Comparison of ENCODE assay signal across 8 cellular contexts in the genomic region with DNA sequence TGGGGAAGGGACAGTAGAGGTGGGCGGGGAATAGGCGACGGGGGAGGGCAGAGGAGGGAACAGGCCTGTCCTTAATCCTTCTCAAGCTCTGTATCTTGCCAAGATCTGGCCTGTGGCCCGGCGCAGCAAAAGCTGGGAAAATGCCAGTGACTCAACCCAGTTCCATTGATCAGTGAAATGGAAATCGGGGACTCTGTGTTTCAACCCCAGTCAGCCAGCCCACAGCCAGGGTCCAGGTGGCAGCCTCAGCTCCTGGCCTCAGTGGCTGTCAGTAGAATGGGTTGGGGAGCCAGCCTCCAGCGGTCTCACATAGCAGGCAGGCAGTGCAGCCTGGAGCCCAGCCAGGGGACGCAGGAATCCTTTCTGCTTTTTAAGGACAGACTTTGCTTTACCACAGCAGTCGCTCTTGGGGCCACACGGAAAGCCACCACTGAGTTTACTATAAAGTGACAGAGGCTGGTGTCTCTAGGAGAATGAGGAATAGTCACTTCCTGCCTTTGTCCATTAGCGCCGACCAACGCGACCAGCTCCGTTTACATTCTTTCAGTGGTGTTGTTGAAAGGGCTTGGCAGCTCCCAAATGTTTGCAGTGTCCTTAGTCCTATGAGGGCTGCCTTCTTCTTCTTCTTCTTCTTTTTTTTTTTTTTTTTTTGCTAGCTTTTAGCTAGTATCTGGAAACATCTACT.
A peak's percentile ranks its signal among the peaks of the same experiment; 100 is the strongest.
DNase-seq lines count a peak whose midpoint lies in the region; ATAC-seq and TF ChIP-seq lines count a peak whose summit lies in the region.

No MANE protein-coding gene starts in this region.

- TF ChIP-seq CTCF in MCF 10A (IDR thresholded peaks at IDR 0.05; ENCODE audit: unreplicated experiment) = no peak
- TF ChIP-seq CTCF in left lung (IDR thresholded peaks at IDR 0.05) = no peak
- no peak for TF ChIP-seq CTCF in suprapubic skin (IDR thresholded peaks at IDR 0.05)

- H3K9me3 ChIP-seq in left lung (no peaks in the 10 kb centered on the region), suprapubic skin (no peaks in the 10 kb centered on the region)

- no peaks in the 10 kb centered on the region for H3K36me3 ChIP-seq in left lung
- H3K36me3 ChIP-seq in suprapubic skin = no peaks in the 10 kb centered on the region

- TF ChIP-seq EP300 in suprapubic skin (IDR thresholded peaks at IDR 0.05) = no peak

- POLR2A ChIA-PET in MCF 10A (lab: Yijun Ruan, JAX) = interaction anchor here (0.6 to 8.0 kb wide), 33 partner anchors 9 to 663 kb away, joined by 3 to 201 read pairs (median 4); a partner anchor contains a TSS

- TF ChIP-seq POLR2A in suprapubic skin (IDR thresholded peaks at IDR 0.05) = no peak

- no peaks in the 10 kb centered on the region for H3K27me3 Mint-ChIP-seq in MCF 10A (ENCODE audit: insufficient read depth, unreplicated experiment)

- H3K4me3 ChIP-seq in left lung (peak overlapping the region; percentile 6 to 36), suprapubic skin (peak overlapping the region; percentile 36)

- CTCF ChIA-PET in MCF 10A (lab: Yijun Ruan, JAX) = interaction anchor here (0.5 to 5.7 kb wide), 33 partner anchors 15 to 1823 kb away, joined by 3 to 58 read pairs (median 5); no protein-coding TSS in a partner anchor

- BruUV-seq in MCF 10A (replicated peaks; lab: Mats Ljungman, UMichigan) = no TSS peak

- peaks cover 36 to 63% of the 10 kb centered on the region in 2 donors for H3K4me1 ChIP-seq in left lung
- peaks cover 65% of the 10 kb centered on the region for H3K4me1 ChIP-seq in suprapubic skin

- peaks cover 48% of the 10 kb centered on the region for H3K4me1 Mint-ChIP-seq in MCF 10A (ENCODE audit: insufficient read depth, unreplicated experiment)

- 34% methylated on average over 15 of the region's 15 CpGs for WGBS in suprapubic skin

- H3K27me3 ChIP-seq in left lung = no peaks in the 10 kb centered on the region
- no peaks in the 10 kb centered on the region for H3K27me3 ChIP-seq in suprapubic skin

- ATAC-seq in left lung = peak; percentile 34
- no peak for ATAC-seq in GM21576 (IDR thresholded peaks at IDR 0.05; ENCODE audit: unreplicated experiment)
- no peak for ATAC-seq in HG03095 (IDR thresholded peaks at IDR 0.05; ENCODE audit: unreplicated experiment)

- DNase-seq in HT1080 (ENCODE audit: low read depth) (peak; percentile 49), MCF 10A (ENCODE audit: unreplicated experiment) (peak; percentile 82), left lung (peak in 1 of 2 donors; percentile 59), suprapubic skin (ENCODE audit: low spot score in 2 of 2) (peak in 1 of 2 donors; percentile 77)
- no peak for DNase-seq in activated naive CD4-positive, alpha-beta T cell treated with anti-CD3 and anti-CD28 coated beads, Interleukin-2, amount 50 U/mL, for 16 hours
- no peak for DNase-seq in activated T-cell treated with anti-CD3 and anti-CD28 coated beads, Interleukin-2, amount 50 U/mL, for 1 hour

- intact Hi-C loops in MCF 10A (cut with micrococcal nuclease) (loop anchor here (1.0 to 5.0 kb wide), 6 partner anchors 69 to 198 kb away; no protein-coding TSS in a partner anchor), left lung (cut with DNase I) (no loop called here)

- H3K27ac ChIP-seq in left lung = peak overlapping the region; percentile 68 to 69
- peak overlapping the region; percentile 74 for H3K27ac ChIP-seq in suprapubic skin

- peak overlapping the region; percentile 44 for H3K4me3 Mint-ChIP-seq in MCF 10A (ENCODE audit: unreplicated experiment)

- H3K27ac Mint-ChIP-seq in MCF 10A (ENCODE audit: low read depth, unreplicated experiment) = peak overlapping the region; percentile 94

- H3K9me3 Mint-ChIP-seq in MCF 10A (ENCODE audit: unreplicated experiment) = no peaks in the 10 kb centered on the region

- peaks cover 18% of the 10 kb centered on the region for H3K36me3 Mint-ChIP-seq in MCF 10A (ENCODE audit: insufficient read depth, unreplicated experiment)

Comparison
In these comparisons a context has a peak if more than half of its experiments do, and no peak if none do; other contexts are left out.
1. DNase-seq: peak in HT1080 (single experiment) and MCF 10A (single experiment); none in activated naive CD4-positive, alpha-beta T cell treated with anti-CD3 and anti-CD28 coated beads, Interleukin-2, amount 50 U/mL, for 16 hours (single experiment) and activated T-cell treated with anti-CD3 and anti-CD28 coated beads, Interleukin-2, amount 50 U/mL, for 1 hour (single experiment).